8 cellular contexts compared by ENCODE assay signal in the genomic region with DNA sequence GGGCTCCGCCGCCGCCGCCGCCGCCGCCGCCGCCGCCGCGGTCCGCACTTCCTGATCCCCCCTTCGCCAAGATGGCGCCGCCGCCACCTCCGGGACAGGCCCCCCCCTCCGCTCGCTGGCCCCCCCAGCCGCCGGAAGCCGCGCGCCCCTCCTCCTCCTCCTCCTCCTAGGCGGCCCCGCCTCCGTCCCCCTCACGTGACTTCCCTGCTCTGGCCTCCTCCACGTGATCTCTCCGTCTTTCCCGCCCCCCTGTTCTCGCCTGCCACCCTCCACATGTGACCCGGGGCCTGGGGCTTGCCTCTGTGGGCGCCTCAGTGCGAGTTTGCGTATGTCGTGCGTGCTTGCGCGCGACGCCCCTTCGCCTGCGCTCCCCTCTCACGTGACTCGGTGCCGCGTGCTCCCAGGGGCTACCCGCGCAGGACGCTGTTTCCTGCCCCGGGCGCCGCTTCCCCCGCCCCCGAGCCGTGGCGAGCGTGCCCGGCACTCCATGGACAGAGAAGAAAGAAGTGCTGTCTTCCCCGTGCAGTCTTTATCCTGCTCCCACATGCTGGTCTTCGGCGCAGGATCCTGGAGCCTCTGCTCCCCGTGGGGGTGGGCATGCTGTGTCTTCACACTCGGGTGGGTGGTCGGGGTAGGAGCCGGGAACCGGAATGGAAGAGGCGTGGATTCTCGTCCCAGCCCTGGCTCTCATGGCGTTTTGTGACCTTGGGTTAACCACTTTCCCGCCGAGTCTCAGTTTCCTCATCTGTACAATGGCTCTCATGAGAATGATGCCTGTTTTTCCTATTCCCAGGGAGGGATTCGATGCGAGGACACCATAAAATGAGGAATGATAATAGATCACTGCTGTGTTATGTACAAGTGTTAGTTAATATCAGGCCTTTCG. TPM values are rescaled to one million over a fixed set of nuclear protein-coding genes. Genes with fewer than 3 reads are reported as not detected.
DNase-seq lines count a peak whose midpoint lies in the region; ATAC-seq and TF ChIP-seq lines count a peak whose summit lies in the region.

A gene (minus strand): TSS at position 53 of the 886 bp plus-strand sequence. CDS start 109 bp downstream, outside the sequence.

- peak within 1 kb of the TSS; percentile 98 for H2AFZ ChIP-seq in fibroblast of lung (ENCODE audit: low read length)

- POLR2A ChIA-PET in RWPE1 (lab: Yijun Ruan, JAX; ENCODE audit: low non-redundant PET) = interaction anchor here (0.5 to 1.0 kb wide), 3 partner anchors 9 to 415 kb away, joined by 3 to 6 read pairs (median 3); a partner anchor contains a TSS
- POLR2A ChIA-PET in naive thymus-derived CD8-positive, alpha-beta T cell (lab: Charles Lee) = interaction anchor here (0.6 to 1.8 kb wide), 7 partner anchors 10 to 539 kb away, joined by 3 to 7 read pairs (median 4); a partner anchor contains a TSS

- H3K27ac Mint-ChIP-seq in activated T-helper 17 cell treated with anti-CD3 and anti-CD28 coated beads, Interleukin-2, amount 50 U/mL, for 72 hours = peak within 1 kb of the TSS; percentile 94
- H3K27ac Mint-ChIP-seq in naive thymus-derived CD8-positive, alpha-beta T cell = peak within 1 kb of the TSS; percentile 86 to 97 (median 94)

- H3K4me3 Mint-ChIP-seq in activated T-helper 17 cell treated with anti-CD3 and anti-CD28 coated beads, Interleukin-2, amount 50 U/mL, for 72 hours = peak within 1 kb of the TSS; percentile 97
- peak within 1 kb of the TSS; percentile 87 to 97 (median 95) for H3K4me3 Mint-ChIP-seq in naive thymus-derived CD8-positive, alpha-beta T cell

- H3K9me3 Mint-ChIP-seq in activated T-helper 17 cell treated with anti-CD3 and anti-CD28 coated beads, Interleukin-2, amount 50 U/mL, for 72 hours = no peaks in the 10 kb centered on the region
- H3K9me3 Mint-ChIP-seq in naive thymus-derived CD8-positive, alpha-beta T cell = no peaks in the 10 kb centered on the region

- peak within 1 kb of the TSS; percentile 73 for H3K9ac ChIP-seq in fibroblast of lung (ENCODE audit: insufficient read depth, low read length)

- TF ChIP-seq CTCF in LNCaP clone FGC (IDR thresholded peaks at IDR 0.05; ENCODE audit: control insufficient read depth, extremely low read depth, insufficient read depth) (no peak), RWPE1 (conservative IDR thresholded peaks at IDR 0.05; ENCODE audit: low read depth) (no peak), fibroblast of lung (conservative IDR thresholded peaks at IDR 0.05 in 1 of 2, IDR thresholded peaks at IDR 0.05 in 1 of 2; ENCODE audit: low read depth in 1 of 2, low read length in 2 of 2) (no peak)

- H3K9me3 ChIP-seq in fibroblast of lung (ENCODE audit: control insufficient read depth, insufficient read depth, low read depth, low read length) = no peaks in the 10 kb centered on the region

- H3K4me3 ChIP-seq in LNCaP clone FGC (ENCODE audit: low read depth, low read length) (peak within 1 kb of the TSS; percentile 79), fibroblast of lung (replicated peaks in 1 of 4; ENCODE audit: control extremely low read depth in 1 of 4, insufficient read depth in 1 of 4, low read depth in 3 of 4, low read length in 4 of 4) (peak within 1 kb of the TSS; percentile 66 to 98 (median 84))

- peaks cover 23% of the 10 kb centered on the region for H3K4me1 Mint-ChIP-seq in activated T-helper 17 cell treated with anti-CD3 and anti-CD28 coated beads, Interleukin-2, amount 50 U/mL, for 72 hours
- peaks cover 20 to 37% (median 33%) of the 10 kb centered on the region in 4 donors for H3K4me1 Mint-ChIP-seq in naive thymus-derived CD8-positive, alpha-beta T cell

- no peaks in the 10 kb centered on the region for H3K27me3 Mint-ChIP-seq in activated T-helper 17 cell treated with anti-CD3 and anti-CD28 coated beads, Interleukin-2, amount 50 U/mL, for 72 hours
- no peaks in the 10 kb centered on the region for H3K27me3 Mint-ChIP-seq in naive thymus-derived CD8-positive, alpha-beta T cell

- H3K27ac ChIP-seq in RWPE1 = peak within 1 kb of the TSS; percentile 92
- peak within 1 kb of the TSS; percentile 87 for H3K27ac ChIP-seq in fibroblast of lung (ENCODE audit: insufficient read depth, low read length)

- peak; percentile 97 for ATAC-seq in activated T-helper 17 cell treated with anti-CD3 and anti-CD28 coated beads, Interleukin-2, amount 50 U/mL, for 72 hours (replicated peaks)
- peak; percentile 92 to 93 for ATAC-seq in naive thymus-derived CD8-positive, alpha-beta T cell

- peaks cover 10% of the 10 kb centered on the region for H3K4me1 ChIP-seq in fibroblast of lung (ENCODE audit: control insufficient read depth, extremely low read depth, insufficient read depth, low read length)

- no peaks in the 10 kb centered on the region for H4K20me1 ChIP-seq in fibroblast of lung (ENCODE audit: control insufficient read depth, extremely low read depth, insufficient read depth, low read length)

- H3K79me2 ChIP-seq in fibroblast of lung (ENCODE audit: control insufficient read depth, insufficient read depth, low read length) = peaks cover 32% of the 10 kb centered on the region

- H3K36me3 ChIP-seq in fibroblast of lung (ENCODE audit: control insufficient read depth, insufficient read depth, low read length) = peaks cover 11% of the 10 kb centered on the region

- DNase-seq in Daoy (ENCODE audit: low read depth) (peak; percentile 99), GOT3 (lab: John Stamatoyannopoulos, UW) (peak; percentile 93), LNCaP clone FGC (ENCODE audit: low read depth) (peak; percentile 97), RWPE1 (ENCODE audit: low spot score) (peak; percentile 96), fibroblast of lung (ENCODE audit: low read depth in 2 of 2) (peak; percentile 98 to 99)
- peak; percentile 95 to 100 (median 100) for DNase-seq in naive thymus-derived CD8-positive, alpha-beta T cell
- peak; percentile 98 to 100 (median 99) for DNase-seq in stimulated activated naive CD4-positive, alpha-beta T cell (lab: John Stamatoyannopoulos, UW)

- CTCF ChIA-PET in RWPE1 (lab: Yijun Ruan, JAX) = interaction anchor here (0.6 to 1.1 kb wide), 6 partner anchors 15 to 425 kb away, joined by 3 to 5 read pairs (median 3); a partner anchor contains a TSS

- H3K36me3 Mint-ChIP-seq in activated T-helper 17 cell treated with anti-CD3 and anti-CD28 coated beads, Interleukin-2, amount 50 U/mL, for 72 hours (ENCODE audit: low read depth) = peaks cover 49% of the 10 kb centered on the region
- H3K36me3 Mint-ChIP-seq in naive thymus-derived CD8-positive, alpha-beta T cell = peaks cover 0 to 26% (median 2%) of the 10 kb centered on the region in 3 donors

- H3K4me2 ChIP-seq in fibroblast of lung (ENCODE audit: extremely low read depth, insufficient read depth, low read length) = peak within 1 kb of the TSS; percentile 99

- no peaks in the 10 kb centered on the region for H3K27me3 ChIP-seq in fibroblast of lung (ENCODE audit: control insufficient read depth, insufficient read depth, low read length)

RNA-seq across cellular contexts. Expression of the gene that starts here (rescaled TPM):
- total RNA-seq in Daoy (2014; rRNA removed; shearing (Covaris generic)) = 39.9 and 78.3 TPM in 2 replicates
- 100 to 1,000 TPM in 1 of 2 donors, 10 to 100 TPM in 1; 91.6 to 118 TPM for total RNA-seq in activated T-helper 17 cell treated with anti-CD3 and anti-CD28 coated beads, Interleukin-2, amount 50 U/mL, for 72 hours
- total RNA-seq in fibroblast of lung = 23.6 and 27.0 TPM in 2 replicates
- 18.1 and 20.1 TPM in 2 replicates for polyA plus RNA-seq in fibroblast of lung
- 61.7 and 61.9 TPM in 2 replicates for polyA plus RNA-seq in fibroblast of lung (2012)
- polyA minus RNA-seq in fibroblast of lung (ENCODE audit: low replicate concordance) = 6.7 and 11.3 TPM in 2 replicates
- total RNA-seq in naive thymus-derived CD8-positive, alpha-beta T cell = 100 to 1,000 TPM; 109 to 114 TPM
- 10 to 100 TPM; 10.5 to 13.3 (median 12.6) TPM for polyA plus RNA-seq in naive thymus-derived CD8-positive, alpha-beta T cell

Comparison
In these comparisons a context has a peak if more than half of its experiments do, and no peak if none do; other contexts are left out.
1. Peak in every context shown above with its lines: DNase-seq, ATAC-seq, H3K4me3 ChIP-seq and H3K27ac ChIP-seq.